In genomic region chr19:16289594-16289993, GRCh38 we compare ENCODE assay signal across 16 cellular contexts.
"Had no signal": no experiment of that assay in that cellular context is flagged by ENCODE, and none has a peak within 500 bp of the region (broad histone marks: within the 10 kb centered on the region; RNA-seq: fewer than 3 reads in every experiment).

No MANE protein-coding gene starts in this region.

- H3K36me3 ChIP-seq: neutrophil, pancreas, sigmoid colon, thoracic aorta, upper lobe of left lung had no signal

- H3K4me3 ChIP-seq: pancreas, sigmoid colon, thoracic aorta, upper lobe of left lung had no signal

- H3K27me3 ChIP-seq: pancreas, sigmoid colon, upper lobe of left lung had no signal

- H3K27ac ChIP-seq: neutrophil, pancreas, thoracic aorta, upper lobe of left lung had no signal

- H3K9me3 ChIP-seq: neutrophil, pancreas, sigmoid colon, thoracic aorta, upper lobe of left lung had no signal

- ATAC-seq: activated naive CD4-positive, alpha-beta T cell treated with anti-CD3 and anti-CD28 coated beads, Interleukin-2, amount 50 U/mL, for 72 hours; activated T-cell treated with anti-CD3 and anti-CD28 coated beads, Interleukin-2, amount 50 U/mL, for 72 hours; naive thymus-derived CD8-positive, alpha-beta T cell; pancreas; stimulated activated memory B cell treated with anti-CD40 and anti-IgM and Interleukin-4, amounts not matched to agents 10 μg/mL and 1 μg/mL and 100 μg/mL, for 72 hours had no signal

- FAIRE-seq: frontal cortex, pancreas, TTC549 had no signal

- DNase-seq: activated effector memory CD4-positive, alpha-beta T cell treated with anti-CD3 and anti-CD28 coated beads, Interleukin-2, amount 50 U/mL, for 16 hours; activated T-cell treated with anti-CD3 and anti-CD28 coated beads, Interleukin-2, amount 50 U/mL, for 72 hours; amniotic stem cell; mesenchymal stem cell; naive thymus-derived CD8-positive, alpha-beta T cell; pancreas; sigmoid colon; stimulated activated CD4-positive, alpha-beta T cell treated with anti-CD3 and anti-CD28 coated beads, Interleukin-4, amount 100 ng/mL, for 4 hours; SW 1271; upper lobe of left lung had no signal
